23 cellular contexts compared by ENCODE assay signal in the genomic region with DNA sequence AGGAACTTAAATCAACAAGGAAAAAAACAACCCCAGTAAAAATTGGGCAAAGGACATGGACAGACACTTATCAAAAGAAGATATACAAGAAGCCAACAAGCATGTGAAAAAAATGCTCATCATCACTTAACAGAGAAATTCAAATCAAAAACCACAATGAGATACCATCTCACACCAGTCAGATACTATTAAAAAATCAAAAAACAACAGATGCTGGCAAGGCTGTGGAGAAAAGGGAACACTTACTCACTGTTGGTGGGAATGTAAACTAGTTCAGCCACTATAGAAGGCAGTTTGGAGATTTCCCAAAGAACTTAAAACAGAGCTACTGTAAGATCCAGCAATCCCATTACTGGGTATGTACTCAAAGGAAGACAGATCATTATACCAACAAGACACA.
DNase-seq lines count a peak whose midpoint lies in the region; ATAC-seq, FAIRE-seq and TF ChIP-seq lines count a peak whose summit lies in the region.
"Had no signal": no experiment of that assay in that cellular context is flagged by ENCODE, and none has a peak within 500 bp of the region (broad histone marks: within the 10 kb centered on the region; RNA-seq: fewer than 3 reads in every experiment).

No MANE protein-coding gene starts in this region.

- no peak overlapping the region for H3K27ac Mint-ChIP-seq in naive thymus-derived CD8-positive, alpha-beta T cell
- H3K27ac Mint-ChIP-seq: B cell, CD14-positive monocyte, T-cell had no signal

- peaks cover 0 to 9% (median 0%) of the 10 kb centered on the region in 9 donors for H3K9me3 Mint-ChIP-seq in naive thymus-derived CD8-positive, alpha-beta T cell
- H3K9me3 Mint-ChIP-seq: T-cell had no signal

- no peaks in the 10 kb centered on the region for H3K27me3 ChIP-seq in HCT116 (ENCODE audit: insufficient read depth, low read length)
- no peaks in the 10 kb centered on the region for H3K27me3 ChIP-seq in adrenal gland

- TF ChIP-seq RAD21 in HCT116 (IDR thresholded peaks at IDR 0.05; ENCODE audit: low read depth) = no peak

- CTCF ChIA-PET in HCT116 (lab: Charles Lee) = no interaction called here

- POLR2A ChIA-PET in HCT116 (lab: Charles Lee) = no interaction called here
- POLR2A ChIA-PET in naive thymus-derived CD8-positive, alpha-beta T cell (lab: Charles Lee) = no interaction called here

- H3K9me2 ChIP-seq in HCT116 (ENCODE audit: insufficient read depth) = no peaks in the 10 kb centered on the region

- no peaks in the 10 kb centered on the region for H3K27me3 Mint-ChIP-seq in naive thymus-derived CD8-positive, alpha-beta T cell
- H3K27me3 Mint-ChIP-seq: B cell, T-cell had no signal

- no peak overlapping the region for H3K9ac ChIP-seq in HCT116 (ENCODE audit: low read length)

- FAIRE-seq in GM19239 (lab: Jason Lieb, UNC) = no peak
- FAIRE-seq: A204.1 had no signal

- H3K4me3 ChIP-seq in HCT116 (replicated peaks in 1 of 2; ENCODE audit: low read depth in 1 of 2, low read length in 2 of 2) = no peak overlapping the region
- H3K4me3 ChIP-seq in fibroblast of villous mesenchyme (ENCODE audit: low read depth, low read length) = no peak overlapping the region
- no peak overlapping the region for H3K4me3 ChIP-seq in urinary bladder (ENCODE audit: low read depth, low read length)
- no peak overlapping the region for H3K4me3 ChIP-seq in adrenal gland
- H3K4me3 ChIP-seq: SK-N-MC had no signal

- H3K27ac ChIP-seq in HCT116 (ENCODE audit: low read depth, low read length) = no peak overlapping the region
- H3K27ac ChIP-seq in urinary bladder (ENCODE audit: low read depth) = peak overlapping the region; percentile 10
- no peak overlapping the region for H3K27ac ChIP-seq in adrenal gland
- H3K27ac ChIP-seq: SK-N-MC had no signal

- peak overlapping the region; percentile 35 for H2AFZ ChIP-seq in HCT116 (ENCODE audit: low read depth, low read length, poor library complexity, severe bottlenecking)

- H3K4me2 ChIP-seq in HCT116 (ENCODE audit: low read length) = no peak overlapping the region

- H4K20me1 ChIP-seq in HCT116 (ENCODE audit: insufficient read depth) = no peaks in the 10 kb centered on the region

- H3K4me1 ChIP-seq in HCT116 (ENCODE audit: control insufficient read depth in 1 of 2, insufficient read depth in 2 of 2, low read length in 2 of 2) = no peaks in the 10 kb centered on the region
- H3K4me1 ChIP-seq in urinary bladder (ENCODE audit: insufficient read depth) = no peaks in the 10 kb centered on the region
- no peaks in the 10 kb centered on the region for H3K4me1 ChIP-seq in adrenal gland (replicated peaks in 1 of 2)

- TF ChIP-seq POLR2A in HCT116 (IDR thresholded peaks at IDR 0.05; ENCODE audit: borderline replicate concordance, extremely low read depth, insufficient read depth, insufficient read length) (no peak), adrenal gland (IDR thresholded peaks at IDR 0.05) (no peak)

- no TSS peak for BruUV-seq in HCT116 (replicated peaks; lab: Mats Ljungman, UMichigan)

- no peak for DNase-seq in HCT116 (ENCODE audit: low read depth, low spot score)
- peak; percentile 6 for DNase-seq in fibroblast of villous mesenchyme (ENCODE audit: low read depth)
- DNase-seq in GM19239 (ENCODE audit: insufficient read length, low spot score) = no peak
- DNase-seq in adrenal gland = no peak
- DNase-seq in naive thymus-derived CD8-positive, alpha-beta T cell = no peak
- DNase-seq: DMS79, GOT3, HCEC 1CT, KG1, NCI-H1105, NCI-H146, NCI-H2081, NCI-H2171, NCI-H345, NCI-H526, SHP77, T-cell had no signal

- no peak overlapping the region for H3K4me3 Mint-ChIP-seq in naive thymus-derived CD8-positive, alpha-beta T cell
- H3K4me3 Mint-ChIP-seq: B cell, CD14-positive monocyte, T-cell had no signal

- intact Hi-C loops in HCT116 (cut with micrococcal nuclease) (no loop called here), adrenal gland (cut with DNase I) (no loop called here)

- RAD21 ChIA-PET in HCT116 (lab: Charles Lee; ENCODE audit: low non-redundant PET in 1 of 2, low total read pairs in 2 of 2, uncharacterized antibody in 2 of 2, unreplicated experiment in 2 of 2) = no interaction called here

- H3K36me3 Mint-ChIP-seq in naive thymus-derived CD8-positive, alpha-beta T cell = no peaks in the 10 kb centered on the region
- H3K36me3 Mint-ChIP-seq: CD14-positive monocyte, T-cell had no signal

- ATAC-seq in HCT116 (no peak), SK-N-SH treated with all-trans-retinoic acid at 6 μM for 48 hours (peak; percentile 44; the same call in 2 of the 3 replicates)
- no peak for ATAC-seq in naive thymus-derived CD8-positive, alpha-beta T cell
- ATAC-seq: T-cell had no signal

- TF ChIP-seq CTCF in HCT116 (IDR thresholded peaks at IDR 0.05 in 2 of 3, conservative IDR thresholded peaks at IDR 0.05 in 1 of 3; ENCODE audit: borderline replicate concordance in 1 of 3, insufficient read depth in 1 of 3, low read depth in 2 of 3, low read length in 2 of 3) (no peak), fibroblast of villous mesenchyme (IDR thresholded peaks at IDR 0.05; ENCODE audit: insufficient read depth, low read depth, low read length) (no peak), adrenal gland (IDR thresholded peaks at IDR 0.05) (no peak)

- H3K9me3 ChIP-seq in HCT116 (ENCODE audit: control insufficient read depth in 1 of 2, insufficient read depth in 1 of 2, low read depth in 1 of 2, low read length in 2 of 2) (no peaks in the 10 kb centered on the region), adrenal gland (replicated peaks in 1 of 3) (no peaks in the 10 kb centered on the region)

- no peaks in the 10 kb centered on the region for H3K36me3 ChIP-seq in HCT116 (ENCODE audit: control insufficient read depth in 1 of 2, insufficient read depth in 2 of 2, low read length in 2 of 2)
- no peaks in the 10 kb centered on the region for H3K36me3 ChIP-seq in urinary bladder (ENCODE audit: insufficient read depth)
- H3K36me3 ChIP-seq in adrenal gland (replicated peaks in 1 of 2) = no peaks in the 10 kb centered on the region

- no peaks in the 10 kb centered on the region for H3K4me1 Mint-ChIP-seq in naive thymus-derived CD8-positive, alpha-beta T cell
- H3K4me1 Mint-ChIP-seq: B cell, CD14-positive monocyte, T-cell had no signal

- no peaks in the 10 kb centered on the region for H3K79me2 ChIP-seq in HCT116 (ENCODE audit: insufficient read depth, low read length)

TF ChIP-seq in HCT116, 20 proteins besides CTCF, POLR2A, EP300 and RAD21:
- no peak for TF ChIP-seq EZH2phosphoT487 (IDR thresholded peaks at IDR 0.05; ENCODE audit: borderline replicate concordance)
- TF ChIP-seq JUND (IDR thresholded peaks at IDR 0.05) = no peak
- no peak for TF ChIP-seq SRF (IDR thresholded peaks at IDR 0.05; ENCODE audit: low read depth)
- no peak for TF ChIP-seq EGR1 (IDR thresholded peaks at IDR 0.05; ENCODE audit: low read depth)
- TF ChIP-seq EZH2 (IDR thresholded peaks at IDR 0.05) = no peak
- TF ChIP-seq CEBPB (IDR thresholded peaks at IDR 0.05; ENCODE audit: low read depth) = no peak
- no peak for TF ChIP-seq SP1 (IDR thresholded peaks at IDR 0.05; ENCODE audit: low read depth)

TF ChIP-seq in SK-N-SH treated with all-trans-retinoic acid at 6 μM for 48 hours, 23 proteins besides CTCF, POLR2A, EP300 and RAD21:
- TF ChIP-seq ISL1 (CRISPR knock-in tag; IDR thresholded peaks at IDR 0.05) (no peak), RARB (CRISPR knock-in tag; IDR thresholded peaks at IDR 0.05) (no peak), CREB5 (CRISPR knock-in tag; IDR thresholded peaks at IDR 0.05; ENCODE audit: low read depth) (no peak), POU6F1 (CRISPR knock-in tag; IDR thresholded peaks at IDR 0.05; ENCODE audit: borderline replicate concordance, low read depth) (no peak), OSR1 (CRISPR knock-in tag; IDR thresholded peaks at IDR 0.05) (no peak), SNAI2 (CRISPR knock-in tag; IDR thresholded peaks at IDR 0.05) (no peak)
